8 cellular contexts compared by ENCODE assay signal in genomic region chr17:63932008-63932561, GRCh38. TPM values are rescaled to one million over a fixed set of nuclear protein-coding genes. Genes with fewer than 3 reads are reported as not detected.
A peak's percentile ranks its signal among the peaks of the same experiment; 100 is the strongest.
DNase-seq lines count a peak whose midpoint lies in the region; ATAC-seq lines count a peak whose summit lies in the region.

CD79B (minus strand) TSS chr17:63932331; CDS start chr17:63932261, 70 bp downstream.

- no peaks in the 10 kb centered on the region for H3K9me3 Mint-ChIP-seq in activated naive CD4-positive, alpha-beta T cell treated with anti-CD3 and anti-CD28 coated beads, Interleukin-2, amount 50 U/mL, for 72 hours

- H3K36me3 Mint-ChIP-seq in activated naive CD4-positive, alpha-beta T cell treated with anti-CD3 and anti-CD28 coated beads, Interleukin-2, amount 50 U/mL, for 72 hours: peaks cover 0 to 5% of the 10 kb centered on the region in 2 donors

- ATAC-seq in GM21360 (IDR thresholded peaks at IDR 0.05; ENCODE audit: unreplicated experiment) (peak; percentile 53), HG03558 (IDR thresholded peaks at IDR 0.05; ENCODE audit: extremely low read depth, unreplicated experiment) (peak; percentile 49)
- peak; percentile 78 to 86 for ATAC-seq in activated naive CD4-positive, alpha-beta T cell treated with anti-CD3 and anti-CD28 coated beads, Interleukin-2, amount 50 U/mL, for 72 hours

- DNase-seq in CMK (ENCODE audit: low read depth) (peak; percentile 25), pons (ENCODE audit: low spot score) (no peak), DMS53 (lab: John Stamatoyannopoulos, UW) (no peak), SHP77 (lab: John Stamatoyannopoulos, UW) (no peak)
- DNase-seq in activated naive CD4-positive, alpha-beta T cell treated with anti-CD3 and anti-CD28 coated beads, Interleukin-2, amount 50 U/mL, for 72 hours (ENCODE audit: low spot score in 2 of 2): peak in 1 of 2 donors; percentile 36
- peak; percentile 35 for DNase-seq in stimulated activated CD4-positive, alpha-beta T cell treated with anti-CD3 and anti-CD28 coated beads, Interleukin-1b, Interleukin-23, amount 100 ng/mL, for 48 hours

- H3K27ac Mint-ChIP-seq in activated naive CD4-positive, alpha-beta T cell treated with anti-CD3 and anti-CD28 coated beads, Interleukin-2, amount 50 U/mL, for 72 hours: peak within 1 kb of the TSS; percentile 86 to 91

RNA-seq across cellular contexts. Expression of gene CD79B, which starts in this region (rescaled TPM):
- total RNA-seq in activated naive CD4-positive, alpha-beta T cell treated with anti-CD3 and anti-CD28 coated beads, Interleukin-2, amount 50 U/mL, for 72 hours: 10 to 100 TPM; 28.7 to 52.6 TPM

Comparison
In these comparisons a context has a peak if more than half of its experiments do, and no peak if none do; other contexts are left out.
1. DNase-seq: peak in CMK (single experiment) and stimulated activated CD4-positive, alpha-beta T cell treated with anti-CD3 and anti-CD28 coated beads, Interleukin-1b, Interleukin-23, amount 100 ng/mL, for 48 hours (single experiment); none in pons (single experiment), DMS53 (single experiment) and SHP77 (0 of 2).
2. Peak in every context shown above with its lines, with median percentiles within 50 percentile points of each other: ATAC-seq.